ENCODE assay signal across 8 cellular contexts in the genomic region with DNA sequence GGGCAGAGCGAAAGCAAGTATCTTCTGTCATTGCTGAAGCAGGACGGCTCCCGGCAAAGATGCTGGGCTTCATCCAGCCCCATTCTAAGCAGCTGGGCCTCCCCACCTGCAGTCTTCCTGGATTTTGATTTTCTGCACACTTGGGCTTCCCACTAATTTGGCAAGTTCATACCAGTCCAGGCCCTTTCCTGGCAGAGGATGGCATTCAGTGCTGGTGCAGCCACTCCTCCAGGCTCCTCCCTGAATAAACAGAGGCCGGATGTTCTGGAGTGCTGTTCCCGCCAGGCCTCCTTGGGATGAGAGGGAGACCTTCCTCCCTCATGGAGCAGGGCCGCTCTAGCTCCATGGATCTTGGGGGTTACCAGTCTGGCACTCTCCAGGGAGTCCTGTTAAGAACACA. TPM values are rescaled to one million over a fixed set of nuclear protein-coding genes. Genes with fewer than 3 reads are reported as not detected.
DNase-seq lines count a peak whose midpoint lies in the region; ATAC-seq and TF ChIP-seq lines count a peak whose summit lies in the region.

No MANE protein-coding gene starts in this region.

- POLR2A ChIA-PET in HEK293T (lab: Yijun Ruan, JAX) (interaction anchor here (1.3 kb wide), 2 partner anchors 58 to 71 kb away, joined by 5 read pairs; a partner anchor contains a TSS), GM10248 (lab: Yijun Ruan, JAX) (no interaction called here)

- TF ChIP-seq CTCF in Calu3 (IDR thresholded peaks at IDR 0.05; ENCODE audit: unreplicated experiment) (no peak), epithelial cell of esophagus (IDR thresholded peaks at IDR 0.05; ENCODE audit: insufficient read depth, low read depth, low read length, missing control alignments) (no peak), progenitor cell of endocrine pancreas (IDR thresholded peaks at IDR 0.05; ENCODE audit: unreplicated experiment) (no peak), GM10248 (IDR thresholded peaks at IDR 0.05; ENCODE audit: control extremely low read depth, extremely low read depth, low read depth, missing control alignments) (no peak)

- CTCF ChIA-PET in Calu3 (lab: Charles Lee) (no interaction called here), HEK293T (lab: Yijun Ruan, JAX) (interaction anchor here (0.7 to 1.4 kb wide), 2 partner anchors 10 to 46 kb away, joined by 4 to 7 read pairs; no protein-coding TSS in a partner anchor), GM10248 (lab: Yijun Ruan, JAX) (interaction anchor here (1.3 to 2.9 kb wide), 3 partner anchors 9 to 33 kb away, joined by 4 to 8 read pairs (median 8); no protein-coding TSS in a partner anchor)

- no TSS peak for BruUV-seq in Calu3 (replicated peaks; lab: Mats Ljungman, UMichigan)

- no peak for ATAC-seq in GM19395 (IDR thresholded peaks at IDR 0.05; ENCODE audit: unreplicated experiment)
- no peak for ATAC-seq in HG02759 (IDR thresholded peaks at IDR 0.05; ENCODE audit: unreplicated experiment)

- no peaks in the 10 kb centered on the region for H3K9me3 Mint-ChIP-seq in Calu3 (ENCODE audit: low read depth, unreplicated experiment)
- H3K9me3 Mint-ChIP-seq in progenitor cell of endocrine pancreas (ENCODE audit: low read depth), result no peaks in the 10 kb centered on the region

- DNase-seq in Calu3, result peak; percentile 9
- DNase-seq in NCI-H446 (lab: John Stamatoyannopoulos, UW), result peak; percentile 39 to 84
- DNase-seq in epithelial cell of esophagus (ENCODE audit: low read depth), result peak; percentile 86
- no peak for DNase-seq in progenitor cell of endocrine pancreas (ENCODE audit: low spot score, unreplicated experiment)
- no peak for DNase-seq in HEK293T (ENCODE audit: extremely low spot score)
- no peak for DNase-seq in GM10248 (ENCODE audit: extremely low spot score)

- peaks cover 44% of the 10 kb centered on the region for H3K36me3 Mint-ChIP-seq in Calu3 (ENCODE audit: insufficient read depth, unreplicated experiment)
- peaks cover 6% of the 10 kb centered on the region for H3K36me3 Mint-ChIP-seq in progenitor cell of endocrine pancreas (ENCODE audit: insufficient read depth)

- H3K27me3 Mint-ChIP-seq in Calu3 (ENCODE audit: unreplicated experiment) (no peaks in the 10 kb centered on the region), progenitor cell of endocrine pancreas (no peaks in the 10 kb centered on the region)

- intact Hi-C loops in Calu3 (cut with micrococcal nuclease; ENCODE audit: unreplicated experiment), result loop anchor here (5.0 kb wide), 1 partner anchor 47 kb away; no protein-coding TSS in a partner anchor

- peak overlapping the region; percentile 59 for H3K4me3 ChIP-seq in epithelial cell of esophagus (ENCODE audit: low read length)

- peak overlapping the region; percentile 76 for H3K4me3 Mint-ChIP-seq in Calu3 (ENCODE audit: low read depth, unreplicated experiment)
- H3K4me3 Mint-ChIP-seq in progenitor cell of endocrine pancreas (ENCODE audit: low read depth), result peak overlapping the region; percentile 37

- H3K27ac Mint-ChIP-seq in Calu3 (ENCODE audit: unreplicated experiment), result peak overlapping the region; percentile 73
- no peak overlapping the region for H3K27ac Mint-ChIP-seq in progenitor cell of endocrine pancreas

- peaks cover 29% of the 10 kb centered on the region for H3K4me1 Mint-ChIP-seq in Calu3 (ENCODE audit: low read depth, unreplicated experiment)
- H3K4me1 Mint-ChIP-seq in progenitor cell of endocrine pancreas (ENCODE audit: low read depth), result peaks cover 29% of the 10 kb centered on the region

TF ChIP-seq in HEK293T, 16 proteins besides CTCF, POLR2A, EP300 and RAD21:
- TF ChIP-seq, protein P1, sequence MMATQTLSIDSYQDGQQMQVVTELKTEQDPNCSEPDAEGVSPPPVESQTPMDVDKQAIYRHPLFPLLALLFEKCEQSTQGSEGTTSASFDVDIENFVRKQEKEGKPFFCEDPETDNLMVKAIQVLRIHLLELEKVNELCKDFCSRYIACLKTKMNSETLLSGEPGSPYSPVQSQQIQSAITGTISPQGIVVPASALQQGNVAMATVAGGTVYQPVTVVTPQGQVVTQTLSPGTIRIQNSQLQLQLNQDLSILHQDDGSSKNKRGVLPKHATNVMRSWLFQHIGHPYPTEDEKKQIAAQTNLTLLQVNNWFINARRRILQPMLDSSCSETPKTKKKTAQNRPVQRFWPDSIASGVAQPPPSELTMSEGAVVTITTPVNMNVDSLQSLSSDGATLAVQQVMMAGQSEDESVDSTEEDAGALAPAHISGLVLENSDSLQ (IDR thresholded peaks at IDR 0.05), result no peak
- TF ChIP-seq SP1 (IDR thresholded peaks at IDR 0.05), result no peak
- no peak for TF ChIP-seq FOXK2 (IDR thresholded peaks at IDR 0.05)
- TF ChIP-seq ZNF384 (IDR thresholded peaks at IDR 0.05), result no peak
- no peak for TF ChIP-seq SUZ12 (IDR thresholded peaks at IDR 0.05)
- no peak for TF ChIP-seq FOXA1 (IDR thresholded peaks at IDR 0.05)
- TF ChIP-seq HDGF (IDR thresholded peaks at IDR 0.05; ENCODE audit: borderline replicate concordance), result no peak
- TF ChIP-seq ARNT (IDR thresholded peaks at IDR 0.05), result no peak
- TF ChIP-seq L3MBTL2 (conservative IDR thresholded peaks at IDR 0.05), result no peak
- no peak for TF ChIP-seq FOXM1 (IDR thresholded peaks at IDR 0.05; ENCODE audit: borderline replicate concordance)
- TF ChIP-seq LEF1 (IDR thresholded peaks at IDR 0.05; ENCODE audit: borderline replicate concordance), result no peak
- no peak for TF ChIP-seq NFRKB (IDR thresholded peaks at IDR 0.05)

RNA-seq across cellular contexts. Expression of a gene that starts 3.4 kb away (rescaled TPM):
- total RNA-seq in Calu3 (2022) (29.6 and 35.2 TPM in 2 replicates), progenitor cell of endocrine pancreas (18.0 and 19.2 TPM in 2 replicates)

RNA-seq across cellular contexts. Expression of a gene that starts 57.8 kb away (rescaled TPM):
- total RNA-seq in Calu3 (2022) (82.6 and 91.6 TPM in 2 replicates), progenitor cell of endocrine pancreas (177 and 189 TPM in 2 replicates)

Comparison
In these comparisons a context has a peak if more than half of its experiments do, and no peak if none do; other contexts are left out.
1. DNase-seq: peak in Calu3 (single experiment), NCI-H446 (2 of 2) and epithelial cell of esophagus (single experiment); none in progenitor cell of endocrine pancreas (single experiment), HEK293T (single experiment) and GM10248 (single experiment).